In the genomic region with DNA sequence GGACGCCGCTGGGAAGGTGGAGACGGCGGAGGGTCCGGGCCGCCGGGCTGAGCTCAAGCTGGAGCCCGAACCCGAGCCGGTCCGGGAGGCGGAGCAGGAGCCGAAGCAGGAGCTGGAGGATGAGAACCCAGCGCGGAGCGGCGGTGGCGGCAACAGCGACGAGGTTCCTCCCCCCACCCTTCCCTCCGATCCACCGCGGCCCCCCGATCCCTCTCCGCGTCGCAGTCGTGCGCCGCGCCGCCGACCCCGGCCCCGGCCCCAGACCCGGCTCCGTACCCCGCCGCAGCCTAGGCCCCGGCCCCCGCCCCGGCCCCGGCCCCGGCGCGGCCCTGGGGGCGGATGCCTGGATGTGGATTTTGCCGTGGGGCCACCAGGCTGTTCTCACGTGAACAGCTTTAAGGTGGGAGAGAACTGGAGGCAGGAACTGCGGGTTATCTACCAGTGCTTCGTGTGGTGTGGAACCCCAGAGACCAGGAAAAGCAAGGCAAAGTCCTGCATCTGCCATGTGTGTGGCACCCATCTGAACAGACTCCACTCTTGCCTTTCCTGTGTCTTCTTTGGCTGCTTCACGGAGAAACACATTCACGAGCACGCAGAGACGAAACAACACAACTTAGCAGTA, we compare ENCODE assay signal across 8 cellular contexts. TPM values are rescaled to one million over a fixed set of nuclear protein-coding genes. Genes with fewer than 3 reads are reported as not detected.
DNase-seq lines count a peak whose midpoint lies in the region; ATAC-seq, FAIRE-seq and TF ChIP-seq lines count a peak whose summit lies in the region.

No MANE protein-coding gene starts in this region.

- FAIRE-seq in urothelium cell line (lab: Jason Lieb, UNC): no peak

- DNase-seq in NCI-H2171 (lab: John Stamatoyannopoulos, UW): peak; percentile 12
- no peak for DNase-seq in colonic mucosa
- DNase-seq in memory B cell (ENCODE audit: low spot score in 2 of 2): peak in 1 of 2 donors; percentile 1
- DNase-seq in urothelium cell line (ENCODE audit: low spot score): peak; percentile 3
- DNase-seq in SKM-1 treated with dmso at 0.1 percent for 144 hours (lab: John Stamatoyannopoulos, UW; ENCODE audit: unreplicated experiment): no peak
- DNase-seq in NCI-H187 treated with DMSO at 0.1 percent for 48 hours (lab: John Stamatoyannopoulos, UW): no peak

- peak overlapping the region; percentile 43 to 68 for H3K9ac ChIP-seq in colonic mucosa (ENCODE audit: low read depth in 2 of 2, low read length in 2 of 2)

- peak overlapping the region; percentile 68 for H3K27ac ChIP-seq in 22Rv1
- H3K27ac ChIP-seq in colonic mucosa: peak overlapping the region; percentile 52

- no peaks in the 10 kb centered on the region for H3K4me1 ChIP-seq in colonic mucosa

- H3K27me3 Mint-ChIP-seq in memory B cell: no peaks in the 10 kb centered on the region

- peaks cover 3% of the 10 kb centered on the region for H3K36me3 Mint-ChIP-seq in memory B cell

- H3K4me1 Mint-ChIP-seq in memory B cell: peaks cover 16% of the 10 kb centered on the region

- H3K4me3 ChIP-seq in colonic mucosa: peak overlapping the region; percentile 48

- no peaks in the 10 kb centered on the region for H3K27me3 ChIP-seq in colonic mucosa

- ATAC-seq in GM19455 (IDR thresholded peaks at IDR 0.05; ENCODE audit: unreplicated experiment): peak; percentile 23
- peak; percentile 8 for ATAC-seq in memory B cell (ENCODE audit: low read depth)

- no peaks in the 10 kb centered on the region for H3K9me3 Mint-ChIP-seq in memory B cell

- intact Hi-C loops in colonic mucosa (cut with DNase I): no loop called here

- peak overlapping the region; percentile 83 for H3K27ac Mint-ChIP-seq in memory B cell

- peak overlapping the region; percentile 92 for H3K4me3 Mint-ChIP-seq in memory B cell

- H3K9me3 ChIP-seq in colonic mucosa: no peaks in the 10 kb centered on the region

- no peaks in the 10 kb centered on the region for H3K36me3 ChIP-seq in colonic mucosa

- TF ChIP-seq CTCF in 22Rv1 (IDR thresholded peaks at IDR 0.05) (no peak), colonic mucosa (IDR thresholded peaks at IDR 0.05) (no peak)

RNA-seq across cellular contexts. Expression of gene USP27X, which starts 0.5 kb away (rescaled TPM):
- total RNA-seq in colonic mucosa: 1 to 10 TPM; 1.0 to 2.2 TPM

RNA-seq across cellular contexts. Expression of gene CLCN5, which starts 42.6 kb away (rescaled TPM):
- 1 to 10 TPM; 9.7 to 10.0 TPM for total RNA-seq in colonic mucosa

RNA-seq across cellular contexts. Expression of gene PAGE4, which starts 50.7 kb away (rescaled TPM):
- total RNA-seq in colonic mucosa: not detected

Comparison
In these comparisons a context has a peak if more than half of its experiments do, and no peak if none do; other contexts are left out.
1. DNase-seq: peak in NCI-H2171 (single experiment) and urothelium cell line (single experiment); none in colonic mucosa (single experiment), SKM-1 treated with dmso at 0.1 percent for 144 hours (single experiment) and NCI-H187 treated with DMSO at 0.1 percent for 48 hours (single experiment).